25 cellular contexts compared by ENCODE assay signal in genomic region chr4:117957570-117957969, GRCh38.
DNase-seq lines count a peak whose midpoint lies in the region; ATAC-seq, FAIRE-seq and TF ChIP-seq lines count a peak whose summit lies in the region.
"Had no signal": no experiment of that assay in that cellular context is flagged by ENCODE, and none has a peak within 500 bp of the region (broad histone marks: within the 10 kb centered on the region; RNA-seq: fewer than 3 reads in every experiment).

No MANE protein-coding gene starts in this region.

- no peak overlapping the region for H3K4me3 Mint-ChIP-seq in CD8-positive, alpha-beta memory T cell
- H3K4me3 Mint-ChIP-seq: CD4-positive, alpha-beta memory T cell had no signal

- H3K27ac ChIP-seq in OCI-LY1 (ENCODE audit: low read depth, low read length, poor library complexity, severe bottlenecking), result peak overlapping the region; percentile 69
- H3K27ac ChIP-seq in CD8-positive, alpha-beta memory T cell (ENCODE audit: low read depth, low read length), result no peak overlapping the region
- H3K27ac ChIP-seq: A549, HL-60, SJSA1 had no signal

- no peak overlapping the region for H3K4me3 ChIP-seq in Loucy (ENCODE audit: low read length, poor library complexity, severe bottlenecking)
- H3K4me3 ChIP-seq in OCI-LY1 (ENCODE audit: low read depth, low read length, poor library complexity, severe bottlenecking), result no peak overlapping the region
- H3K4me3 ChIP-seq in CD8-positive, alpha-beta memory T cell (ENCODE audit: low read length), result no peak overlapping the region
- H3K4me3 ChIP-seq: A549, K562, SJSA1 had no signal

- CTCF ChIA-PET in CD8-positive, alpha-beta memory T cell (lab: Charles Lee), result no interaction called here

- H4K20me1 ChIP-seq in Loucy (ENCODE audit: insufficient read depth, low read length, poor library complexity, severe bottlenecking) (no peaks in the 10 kb centered on the region), OCI-LY1 (ENCODE audit: insufficient read depth, low read length) (no peaks in the 10 kb centered on the region)

- ATAC-seq in GM19463 (IDR thresholded peaks at IDR 0.05; ENCODE audit: unreplicated experiment), result no peak
- ATAC-seq: A549, HepG2, K562, Right ventricle myocardium inferior had no signal

- FAIRE-seq in GM12891 (lab: Jason Lieb, UNC), result no peak
- FAIRE-seq: A549, HepG2, K562, RCC 7860 had no signal

- H3K9me3 ChIP-seq in Loucy (ENCODE audit: insufficient read depth, low read depth, low read length) (no peaks in the 10 kb centered on the region), OCI-LY1 (ENCODE audit: low read length) (no peaks in the 10 kb centered on the region)
- H3K9me3 ChIP-seq in CD8-positive, alpha-beta memory T cell (ENCODE audit: low read length), result no peaks in the 10 kb centered on the region
- H3K9me3 ChIP-seq: A549, BE2C, SJSA1 had no signal

- no peaks in the 10 kb centered on the region for H3K79me2 ChIP-seq in Loucy (ENCODE audit: insufficient read depth, low read length)
- H3K79me2 ChIP-seq in OCI-LY1 (ENCODE audit: insufficient read depth, low read length), result no peaks in the 10 kb centered on the region

- H3F3A ChIP-seq in Loucy (ENCODE audit: low read depth), result no peaks in the 10 kb centered on the region
- no peaks in the 10 kb centered on the region for H3F3A ChIP-seq in OCI-LY1 (ENCODE audit: insufficient read depth, low read length)

- no peak overlapping the region for H3K27ac Mint-ChIP-seq in CD8-positive, alpha-beta memory T cell
- H3K27ac Mint-ChIP-seq: CD4-positive, alpha-beta memory T cell had no signal

- POLR2A ChIA-PET in CD8-positive, alpha-beta memory T cell (lab: Charles Lee), result no interaction called here

- peak overlapping the region; percentile 78 for H2AFZ ChIP-seq in Loucy (ENCODE audit: low read length)
- H2AFZ ChIP-seq in OCI-LY1 (ENCODE audit: low read length), result peak overlapping the region; percentile 97

- peaks cover 0 to 1% of the 10 kb centered on the region in 2 donors for H3K27me3 Mint-ChIP-seq in CD8-positive, alpha-beta memory T cell

- TF ChIP-seq POLR2A in GM12891 (IDR thresholded peaks at IDR 0.05; ENCODE audit: low read depth, low read length), result no peak

- H3K36me3 Mint-ChIP-seq in CD8-positive, alpha-beta memory T cell, result no peaks in the 10 kb centered on the region
- H3K36me3 Mint-ChIP-seq: CD4-positive, alpha-beta memory T cell had no signal

- no peaks in the 10 kb centered on the region for H3K27me3 ChIP-seq in Loucy (ENCODE audit: insufficient read depth, low read length, poor library complexity, severe bottlenecking)
- H3K27me3 ChIP-seq in OCI-LY1 (ENCODE audit: insufficient read depth, low read length), result no peaks in the 10 kb centered on the region
- no peaks in the 10 kb centered on the region for H3K27me3 ChIP-seq in CD8-positive, alpha-beta memory T cell (ENCODE audit: insufficient read depth, low read length, poor library complexity, severe bottlenecking)
- H3K27me3 ChIP-seq: BE2C, SJSA1 had no signal

- H3K4me2 ChIP-seq in Loucy (ENCODE audit: low read depth, low read length, poor library complexity, severe bottlenecking) (no peak overlapping the region), OCI-LY1 (ENCODE audit: low read length) (no peak overlapping the region)
- H3K4me2 ChIP-seq: A549 had no signal

- H3K4me1 ChIP-seq in Loucy (ENCODE audit: insufficient read depth, low read length, poor library complexity, severe bottlenecking) (no peaks in the 10 kb centered on the region), OCI-LY1 (ENCODE audit: insufficient read depth, low read length, severe bottlenecking) (peaks cover 15% of the 10 kb centered on the region)
- H3K4me1 ChIP-seq in CD8-positive, alpha-beta memory T cell (ENCODE audit: insufficient read depth, low read length), result no peaks in the 10 kb centered on the region
- H3K4me1 ChIP-seq: A549, BE2C, SJSA1 had no signal

- H3K9me2 ChIP-seq in Loucy (replicated peaks; ENCODE audit: low read depth, low read length) (no peaks in the 10 kb centered on the region), OCI-LY1 (ENCODE audit: low read depth, low read length) (no peaks in the 10 kb centered on the region)

- peaks cover 3 to 11% (median 6%) of the 10 kb centered on the region in 5 donors for H3K9me3 Mint-ChIP-seq in CD8-positive, alpha-beta memory T cell

- TF ChIP-seq CTCF in Loucy (conservative IDR thresholded peaks at IDR 0.05; ENCODE audit: low read length) (no peak), OCI-LY1 (IDR thresholded peaks at IDR 0.05; ENCODE audit: low read length) (no peak)

- no peak overlapping the region for H3K9ac ChIP-seq in Loucy (ENCODE audit: low read depth, low read length, poor library complexity, severe bottlenecking)
- H3K9ac ChIP-seq in OCI-LY1 (ENCODE audit: low read length), result no peak overlapping the region

- no peaks in the 10 kb centered on the region for H3K4me1 Mint-ChIP-seq in CD8-positive, alpha-beta memory T cell
- H3K4me1 Mint-ChIP-seq: CD4-positive, alpha-beta memory T cell had no signal

- H3K36me3 ChIP-seq in Loucy (ENCODE audit: insufficient read depth, low read length), result no peaks in the 10 kb centered on the region
- H3K36me3 ChIP-seq in OCI-LY1 (ENCODE audit: insufficient read depth, low read length), result no peaks in the 10 kb centered on the region
- no peaks in the 10 kb centered on the region for H3K36me3 ChIP-seq in CD8-positive, alpha-beta memory T cell (ENCODE audit: insufficient read depth, low read length)
- H3K36me3 ChIP-seq: BE2C, SJSA1 had no signal

- DNase-seq in NCI-H82 (lab: John Stamatoyannopoulos, UW), result peak; percentile 6
- no peak for DNase-seq in NCI-H82 treated with DMSO at 0.1 percent for 48 hours (lab: John Stamatoyannopoulos, UW; ENCODE audit: unreplicated experiment)
- DNase-seq in CD8-positive, alpha-beta memory T cell, result no peak
- no peak for DNase-seq in GM12891 (ENCODE audit: insufficient read length, low spot score)
- DNase-seq: BE2C; CD4-positive, alpha-beta memory T cell; EL; GOT3; HCEC 1CT; MM.1S; NCI-H1092; NCI-H226; NCI-H524 treated with DMSO at 0.1 percent for 48 hours; NK-92 treated with Interleukin-12 subunit alpha and Interleukin-12 subunit beta, amount 100 ng/mL, for 24 hours; T-helper 9 cell had no signal

TF ChIP-seq in GM12891, 5 proteins besides CTCF, POLR2A, EP300 and RAD21:
- TF ChIP-seq TAF1 (IDR thresholded peaks at IDR 0.05; ENCODE audit: low read depth, low read length), result no peak
- no peak for TF ChIP-seq POLR2AphosphoS5 (IDR thresholded peaks at IDR 0.05; ENCODE audit: low read depth, low read length)
- no peak for TF ChIP-seq POU2F2 (IDR thresholded peaks at IDR 0.05; ENCODE audit: low read depth, low read length)
- TF ChIP-seq SPI1 (IDR thresholded peaks at IDR 0.05; ENCODE audit: low read depth, low read length), result no peak
- TF ChIP-seq PAX5 (IDR thresholded peaks at IDR 0.05; ENCODE audit: insufficient read depth, low read length, severe bottlenecking), result no peak
